ENCODE assay signal across 20 cellular contexts in the genomic region with DNA sequence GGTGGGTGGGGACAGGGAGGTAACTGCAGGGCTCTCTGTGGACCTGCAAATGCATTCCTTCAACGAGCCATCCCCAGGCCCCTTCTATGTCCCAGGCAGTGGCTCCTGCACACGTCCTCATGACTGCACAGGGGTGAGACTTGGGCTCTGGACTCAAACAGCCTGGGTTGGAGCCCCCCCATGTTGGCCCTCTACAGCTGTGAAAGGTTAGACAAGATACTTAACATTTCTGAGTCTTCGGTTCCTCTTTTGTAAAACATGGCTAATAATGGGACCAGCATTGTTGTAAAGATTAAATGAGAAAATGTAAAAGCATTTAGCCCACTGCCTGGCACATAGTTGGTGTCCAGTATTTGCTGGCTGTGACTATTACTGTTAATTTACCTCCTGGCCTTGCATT. TPM values are rescaled to one million over a fixed set of nuclear protein-coding genes. Genes with fewer than 3 reads are reported as not detected.
"Had no signal": no experiment of that assay in that cellular context is flagged by ENCODE, and none has a peak within 500 bp of the region (broad histone marks: within the 10 kb centered on the region; RNA-seq: fewer than 3 reads in every experiment).

No MANE protein-coding gene starts in this region.

- FAIRE-seq: endothelial cell of umbilical vein, urothelium cell line had no signal

- DNase-seq: activated CD4-positive, alpha-beta T cell treated with anti-CD3 and anti-CD28 coated beads for 4 hours; activated CD8-positive, alpha-beta memory T cell treated with anti-CD3 and anti-CD28 coated beads, Interleukin-2, amount 50 U/mL, for 4 hours; activated CD8-positive, alpha-beta T cell treated with anti-CD3 and anti-CD28 coated beads, Interleukin-2, amount 10 ng/mL, durations not matched to agents 7 days and 5 days; activated effector memory CD4-positive, alpha-beta T cell treated with anti-CD3 and anti-CD28 coated beads, Interleukin-2, amount 50 U/mL, for 16 hours; activated T-cell treated with anti-CD3 and anti-CD28 coated beads, Interleukin-2, amount 50 U/mL, for 48 hours; amniotic stem cell; body of pancreas; cortex of kidney; effector CD8-positive, alpha-beta T cell; foreskin fibroblast; immature natural killer cell; left colon; stimulated activated CD4-positive, alpha-beta T cell treated with anti-CD3 and anti-CD28 coated beads, Interleukin-12 subunit alpha, Interleukin-12 subunit beta, amount 100 ng/mL, for 4 hours; stimulated activated CD4-positive, alpha-beta T cell treated with anti-CD3 and anti-CD28 coated beads, Interleukin-2, amount 100 ng/mL, for 24 hours had no signal

- H3K9me3 ChIP-seq: body of pancreas, tibial artery had no signal

- H3K4me1 ChIP-seq: parathyroid adenoma had no signal

- H3K4me3 ChIP-seq: body of pancreas, lung, neural progenitor cell, tibial artery had no signal

- H3K27ac ChIP-seq: body of pancreas, neural progenitor cell, parathyroid adenoma had no signal

- H3K36me3 ChIP-seq: neural progenitor cell had no signal

- H3K27me3 ChIP-seq: body of pancreas, neural progenitor cell, tibial artery had no signal

RNA-seq across cellular contexts. Expression of a gene that starts 41.8 kb away (rescaled TPM):
- total RNA-seq: activated CD8-positive, alpha-beta T cell treated with anti-CD3 and anti-CD28 coated beads, Interleukin-2, amount 10 ng/mL, durations not matched to agents 7 days and 5 days had no signal
